15 cellular contexts compared by ENCODE assay signal in the genomic region with DNA sequence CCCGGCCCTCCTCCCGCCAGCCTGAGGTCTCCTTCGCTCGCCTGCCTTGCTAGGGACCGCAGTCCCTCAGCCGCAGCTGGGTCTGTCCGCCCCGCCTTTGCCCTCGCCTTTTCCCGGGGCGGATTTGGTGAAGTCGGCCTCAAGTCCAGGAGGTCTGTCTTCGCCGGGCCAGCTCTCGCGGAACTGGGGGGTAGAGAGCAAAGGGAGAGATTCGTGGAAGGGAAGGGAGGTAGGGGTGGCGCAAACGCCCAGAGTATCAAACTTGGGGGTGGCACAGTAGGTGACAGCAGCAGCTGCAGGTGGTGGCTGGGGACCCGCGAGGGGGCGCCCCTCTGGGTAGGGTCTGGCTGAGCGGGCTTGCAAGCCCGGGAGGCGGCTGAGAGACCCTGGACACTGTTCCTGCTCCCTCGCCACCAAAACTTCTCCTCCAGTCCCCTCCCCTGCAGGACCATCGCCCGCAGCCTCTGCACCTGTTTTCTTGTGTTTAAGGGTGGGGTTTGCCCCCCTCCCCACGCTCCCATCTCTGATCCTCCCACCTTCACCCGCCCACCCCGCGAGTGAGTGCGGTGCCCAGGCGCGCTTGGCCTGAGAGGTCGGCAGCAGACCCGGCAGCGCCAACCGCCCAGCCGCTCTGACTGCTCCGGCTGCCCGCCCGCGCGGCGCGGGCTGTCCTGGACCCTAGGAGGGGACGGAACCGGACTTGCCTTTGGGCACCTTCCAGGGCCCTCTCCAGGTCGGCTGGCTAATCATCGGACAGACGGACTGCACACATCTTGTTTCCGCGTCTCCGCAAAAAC. TPM values are rescaled to one million over a fixed set of nuclear protein-coding genes. Genes with fewer than 3 reads are reported as not detected.
DNase-seq lines count a peak whose midpoint lies in the region; ATAC-seq and TF ChIP-seq lines count a peak whose summit lies in the region.
"Had no signal": no experiment of that assay in that cellular context is flagged by ENCODE, and none has a peak within 500 bp of the region (broad histone marks: within the 10 kb centered on the region; RNA-seq: fewer than 3 reads in every experiment).

Gene NPY2R (plus strand): TSS at position 379 of the 797 bp plus-strand sequence. CDS start 5,304 bp downstream, outside the sequence.

- TF ChIP-seq CTCF in cardiac fibroblast (IDR thresholded peaks at IDR 0.05; ENCODE audit: low read depth, low read length) (no peak), Caco-2 (IDR thresholded peaks at IDR 0.05; ENCODE audit: insufficient read depth in 1 of 2, low read depth in 1 of 2, low read length in 1 of 2, severe bottlenecking in 1 of 2, unreplicated experiment in 1 of 2) (no peak)

- peaks cover 6% of the 10 kb centered on the region for H3K9me3 Mint-ChIP-seq in stimulated activated memory B cell treated with anti-CD40 and anti-IgM and Interleukin-4, amounts not matched to agents 10 μg/mL and 1 μg/mL and 100 μg/mL, for 72 hours
- H3K9me3 Mint-ChIP-seq in Caco-2 (ENCODE audit: unreplicated experiment), result no peaks in the 10 kb centered on the region
- H3K9me3 Mint-ChIP-seq: activated naive CD4-positive, alpha-beta T cell treated with anti-CD3 and anti-CD28 coated beads, Interleukin-2, amount 10 ng/mL, durations not matched to agents 7 days and 5 days had no signal

- H3K27ac ChIP-seq in HUES48 (ENCODE audit: low read depth, low read length), result no peak within 1 kb of the TSS
- H3K27ac ChIP-seq: ovary had no signal

- H3K9me3 ChIP-seq in HUES48 (ENCODE audit: control insufficient read depth, insufficient read depth, low read length) (no peaks in the 10 kb centered on the region), Caco-2 (no peaks in the 10 kb centered on the region)
- H3K9me3 ChIP-seq: ovary had no signal

- H3K4me3 Mint-ChIP-seq in stimulated activated memory B cell treated with anti-CD40 and anti-IgM and Interleukin-4, amounts not matched to agents 10 μg/mL and 1 μg/mL and 100 μg/mL, for 72 hours, result no peak within 1 kb of the TSS
- no peak within 1 kb of the TSS for H3K4me3 Mint-ChIP-seq in Caco-2 (ENCODE audit: unreplicated experiment)
- H3K4me3 Mint-ChIP-seq: activated naive CD4-positive, alpha-beta T cell treated with anti-CD3 and anti-CD28 coated beads, Interleukin-2, amount 10 ng/mL, durations not matched to agents 7 days and 5 days had no signal

- H3K27me3 ChIP-seq in HUES48 (ENCODE audit: control insufficient read depth, insufficient read depth, low read length), result peaks cover 49% of the 10 kb centered on the region
- no peaks in the 10 kb centered on the region for H3K27me3 ChIP-seq in Caco-2 (replicated peaks; ENCODE audit: control insufficient read depth, insufficient read depth, low read length)
- H3K27me3 ChIP-seq: ovary had no signal

- H3K36me3 ChIP-seq in HUES48 (ENCODE audit: control insufficient read depth, insufficient read depth, low read length) (no peaks in the 10 kb centered on the region), Caco-2 (ENCODE audit: control insufficient read depth, insufficient read depth, low read length) (no peaks in the 10 kb centered on the region)
- H3K36me3 ChIP-seq: ovary had no signal

- ATAC-seq in left lobe of liver, result peak; percentile 28
- ATAC-seq in stimulated activated memory B cell treated with anti-CD40 and anti-IgM and Interleukin-4, amounts not matched to agents 10 μg/mL and 1 μg/mL and 100 μg/mL, for 72 hours, result peak; percentile 6
- ATAC-seq in HG03196 (IDR thresholded peaks at IDR 0.05; ENCODE audit: unreplicated experiment), result no peak

- H3K4me1 ChIP-seq in HUES48 (ENCODE audit: control insufficient read depth, insufficient read depth, low read length) (peaks cover 16% of the 10 kb centered on the region), Caco-2 (no peaks in the 10 kb centered on the region)

- peak within 1 kb of the TSS; percentile 78 for H3K4me3 ChIP-seq in HUES48 (ENCODE audit: low read depth, low read length)
- H3K4me3 ChIP-seq in cardiac fibroblast (replicated peaks in 1 of 2; ENCODE audit: low read depth in 2 of 2, low read length in 2 of 2), result peak within 1 kb of the TSS; percentile 25 to 34
- no peak within 1 kb of the TSS for H3K4me3 ChIP-seq in Caco-2 (ENCODE audit: low read depth, low read length)
- H3K4me3 ChIP-seq: ovary had no signal

- no peaks in the 10 kb centered on the region for H3K36me3 Mint-ChIP-seq in stimulated activated memory B cell treated with anti-CD40 and anti-IgM and Interleukin-4, amounts not matched to agents 10 μg/mL and 1 μg/mL and 100 μg/mL, for 72 hours
- H3K36me3 Mint-ChIP-seq in Caco-2 (ENCODE audit: insufficient read depth, unreplicated experiment), result no peaks in the 10 kb centered on the region
- H3K36me3 Mint-ChIP-seq: activated naive CD4-positive, alpha-beta T cell treated with anti-CD3 and anti-CD28 coated beads, Interleukin-2, amount 10 ng/mL, durations not matched to agents 7 days and 5 days had no signal

- BruUV-seq in Caco-2 (replicated peaks; lab: Mats Ljungman, UMichigan), result no TSS peak

- peaks cover 17% of the 10 kb centered on the region for H3K27me3 Mint-ChIP-seq in stimulated activated memory B cell treated with anti-CD40 and anti-IgM and Interleukin-4, amounts not matched to agents 10 μg/mL and 1 μg/mL and 100 μg/mL, for 72 hours
- peaks cover 9% of the 10 kb centered on the region for H3K27me3 Mint-ChIP-seq in Caco-2 (ENCODE audit: insufficient read depth, unreplicated experiment)

- no peak for DNase-seq in cardiac fibroblast (ENCODE audit: low read depth in 2 of 2)
- no peak for DNase-seq in left lobe of liver (ENCODE audit: low spot score)
- no peak for DNase-seq in Caco-2
- no peak for DNase-seq in HPDE6-E6E7 (ENCODE audit: extremely low spot score)
- no peak for DNase-seq in NCI-H446 treated with DMSO at 0.1 percent for 48 hours (lab: John Stamatoyannopoulos, UW)
- DNase-seq: activated CD4-positive, CD25-positive, alpha-beta regulatory T cell treated with anti-CD3 and anti-CD28 coated beads, Interleukin-2, amount 50 U/mL, for 72 hours; activated naive CD4-positive, alpha-beta T cell treated with anti-CD3 and anti-CD28 coated beads, Interleukin-2, amount 10 ng/mL, durations not matched to agents 7 days and 5 days; EL; Kasumi-1; stimulated activated CD8-positive, alpha-beta memory T cell treated with anti-CD3 and anti-CD28 coated beads, Interleukin-4, amount 100 ng/mL, for 48 hours had no signal

- intact Hi-C loops in Caco-2 (cut with micrococcal nuclease; ENCODE audit: unreplicated experiment), result no loop called here

- POLR2A ChIA-PET in Caco-2 (lab: Charles Lee), result no interaction called here

- CTCF ChIA-PET in Caco-2 (lab: Charles Lee), result no interaction called here

- H3K27ac Mint-ChIP-seq in stimulated activated memory B cell treated with anti-CD40 and anti-IgM and Interleukin-4, amounts not matched to agents 10 μg/mL and 1 μg/mL and 100 μg/mL, for 72 hours, result no peak within 1 kb of the TSS
- no peak within 1 kb of the TSS for H3K27ac Mint-ChIP-seq in Caco-2 (ENCODE audit: unreplicated experiment)
- H3K27ac Mint-ChIP-seq: activated naive CD4-positive, alpha-beta T cell treated with anti-CD3 and anti-CD28 coated beads, Interleukin-2, amount 10 ng/mL, durations not matched to agents 7 days and 5 days had no signal

- 0 out of 2 replicates have a peak within 1 kb of the TSS, but pooled peaks have one; percentile 29 for H3K9ac ChIP-seq in HUES48 (ENCODE audit: low read depth, low read length)

- H3K4me1 Mint-ChIP-seq in stimulated activated memory B cell treated with anti-CD40 and anti-IgM and Interleukin-4, amounts not matched to agents 10 μg/mL and 1 μg/mL and 100 μg/mL, for 72 hours, result no peaks in the 10 kb centered on the region
- H3K4me1 Mint-ChIP-seq in Caco-2 (ENCODE audit: low read depth, unreplicated experiment), result no peaks in the 10 kb centered on the region
- H3K4me1 Mint-ChIP-seq: activated naive CD4-positive, alpha-beta T cell treated with anti-CD3 and anti-CD28 coated beads, Interleukin-2, amount 10 ng/mL, durations not matched to agents 7 days and 5 days had no signal

RNA-seq across cellular contexts. Expression of gene NPY2R, which starts in this region (rescaled TPM):
- not detected for total RNA-seq in left lobe of liver
- total RNA-seq in Caco-2 (2022), result not detected in 2 replicates
- total RNA-seq: fibroblast of lung had no signal

Comparison
In these comparisons a context has a peak if more than half of its experiments do, and no peak if none do; other contexts are left out.
1. Peak in ATAC-seq in left lobe of liver; RNA of the gene not detected or under 1 TPM.